8 cellular contexts compared by ENCODE assay signal in genomic region chr17:42552736-42553135, GRCh38. TPM values are rescaled to one million over a fixed set of nuclear protein-coding genes. Genes with fewer than 3 reads are reported as not detected.
A peak's percentile ranks its signal among the peaks of the same experiment; 100 is the strongest.
DNase-seq lines count a peak whose midpoint lies in the region; ATAC-seq and TF ChIP-seq lines count a peak whose summit lies in the region.
"Not testable (repeated sequence)": the region's sequence is repeated elsewhere in the genome, so short reads cannot be mapped to it uniquely, and the experiment has no call there.

TSS of gene HSD17B1 (plus strand) at chr17:42552923. CDS start at chr17:42552934, 11 bp downstream.

- not testable (repeated sequence) for H4K20me1 ChIP-seq in neural cell (ENCODE audit: insufficient read depth)

- peak within 1 kb of the TSS; percentile 94 for H3K4me3 Mint-ChIP-seq in T-helper 1 cell treated with Interleukin-12 subunit alpha and Interleukin-12 subunit beta and Interleukin-4 antibody, amounts not matched to agents 30 μg/mL and 1 μg/mL, for 36 hours
- peak within 1 kb of the TSS; percentile 86 for H3K4me3 Mint-ChIP-seq in activated naive CD8-positive, alpha-beta T cell treated with anti-CD3 and anti-CD28 coated beads, Interleukin-2, amount 50 U/mL, for 24 hours
- H3K4me3 Mint-ChIP-seq in endothelial cell (ENCODE audit: unreplicated experiment) (peak within 1 kb of the TSS; percentile 92), immature natural killer cell (peak within 1 kb of the TSS; percentile 85 to 90 (median 88))
- peak within 1 kb of the TSS; percentile 91 to 97 for H3K4me3 Mint-ChIP-seq in stimulated activated naive CD8-positive, alpha-beta T cell treated with anti-CD3 and anti-CD28 coated beads, Interleukin-15, amount 100 ng/mL, for 72 hours

- not testable (repeated sequence) for H3K79me2 ChIP-seq in neural cell (replicated peaks; ENCODE audit: insufficient read depth, low read length)

- H3K36me3 ChIP-seq in BE2C; neural cell (ENCODE audit: insufficient read depth, low read length): not testable (repeated sequence)

- TF ChIP-seq EP300 in neural cell (conservative IDR thresholded peaks at IDR 0.05; ENCODE audit: poor library complexity, severe bottlenecking): not testable (repeated sequence)

- peaks cover 21% of the 10 kb centered on the region for H3K4me1 Mint-ChIP-seq in T-helper 1 cell treated with Interleukin-12 subunit alpha and Interleukin-12 subunit beta and Interleukin-4 antibody, amounts not matched to agents 30 μg/mL and 1 μg/mL, for 36 hours (ENCODE audit: low read depth)
- peaks cover 30% of the 10 kb centered on the region for H3K4me1 Mint-ChIP-seq in activated naive CD8-positive, alpha-beta T cell treated with anti-CD3 and anti-CD28 coated beads, Interleukin-2, amount 50 U/mL, for 24 hours
- H3K4me1 Mint-ChIP-seq in endothelial cell (ENCODE audit: unreplicated experiment) (peaks cover 17% of the 10 kb centered on the region), immature natural killer cell (peaks cover 23 to 28% of the 10 kb centered on the region in 2 donors)
- H3K4me1 Mint-ChIP-seq in stimulated activated naive CD8-positive, alpha-beta T cell treated with anti-CD3 and anti-CD28 coated beads, Interleukin-15, amount 100 ng/mL, for 72 hours: peaks cover 51% of the 10 kb centered on the region

- not testable (repeated sequence) for TF ChIP-seq CTCF in BE2C (IDR thresholded peaks at IDR 0.05; ENCODE audit: low read depth, low read length); HFF-Myc (IDR thresholded peaks at IDR 0.05; ENCODE audit: low read depth, low read length, missing control alignments); endothelial cell (IDR thresholded peaks at IDR 0.05; ENCODE audit: unreplicated experiment); neural cell (IDR thresholded peaks at IDR 0.05; ENCODE audit: poor library complexity, severe bottlenecking)

- H3K27ac ChIP-seq in neural cell (ENCODE audit: low read length): not testable (repeated sequence)

- H2AFZ ChIP-seq in neural cell (ENCODE audit: low read depth, low read length): not testable (repeated sequence)

- not testable (repeated sequence) for H3K4me2 ChIP-seq in neural cell (ENCODE audit: low read length)

- H3K27ac Mint-ChIP-seq in T-helper 1 cell treated with Interleukin-12 subunit alpha and Interleukin-12 subunit beta and Interleukin-4 antibody, amounts not matched to agents 30 μg/mL and 1 μg/mL, for 36 hours: peak within 1 kb of the TSS; percentile 92
- H3K27ac Mint-ChIP-seq in activated naive CD8-positive, alpha-beta T cell treated with anti-CD3 and anti-CD28 coated beads, Interleukin-2, amount 50 U/mL, for 24 hours: peak within 1 kb of the TSS; percentile 86
- not testable (repeated sequence) for H3K27ac Mint-ChIP-seq in endothelial cell (ENCODE audit: unreplicated experiment)
- H3K27ac Mint-ChIP-seq in immature natural killer cell: peak within 1 kb of the TSS; percentile 55 to 93 (median 91)
- H3K27ac Mint-ChIP-seq in stimulated activated naive CD8-positive, alpha-beta T cell treated with anti-CD3 and anti-CD28 coated beads, Interleukin-15, amount 100 ng/mL, for 72 hours: peak within 1 kb of the TSS; percentile 84 to 88

- H3K27me3 ChIP-seq in BE2C; neural cell (ENCODE audit: insufficient read depth, low read depth, low read length): not testable (repeated sequence)

- not testable (repeated sequence) for H3K9ac ChIP-seq in neural cell (ENCODE audit: low read length)

- H3K27me3 Mint-ChIP-seq in T-helper 1 cell treated with Interleukin-12 subunit alpha and Interleukin-12 subunit beta and Interleukin-4 antibody, amounts not matched to agents 30 μg/mL and 1 μg/mL, for 36 hours (ENCODE audit: low read depth); activated naive CD8-positive, alpha-beta T cell treated with anti-CD3 and anti-CD28 coated beads, Interleukin-2, amount 50 U/mL, for 24 hours; endothelial cell (ENCODE audit: unreplicated experiment); immature natural killer cell (ENCODE audit: low read depth in 3 of 3); stimulated activated naive CD8-positive, alpha-beta T cell treated with anti-CD3 and anti-CD28 coated beads, Interleukin-15, amount 100 ng/mL, for 72 hours: not testable (repeated sequence)

- H3K4me1 ChIP-seq in BE2C: not testable (repeated sequence)

- TF ChIP-seq RAD21 in neural cell (conservative IDR thresholded peaks at IDR 0.05): not testable (repeated sequence)

- DNase-seq in BE2C; HFF-Myc (ENCODE audit: extremely low read depth, low read depth); activated naive CD8-positive, alpha-beta T cell treated with anti-CD3 and anti-CD28 coated beads, Interleukin-2, amount 50 U/mL, for 24 hours; endothelial cell (ENCODE audit: low spot score); immature natural killer cell; stimulated activated naive CD8-positive, alpha-beta T cell treated with anti-CD3 and anti-CD28 coated beads, Interleukin-15, amount 100 ng/mL, for 72 hours: not testable (repeated sequence)

- H3K4me3 ChIP-seq in BE2C (ENCODE audit: low read depth, low read length) (peak within 1 kb of the TSS; percentile 91), HFF-Myc (replicated peaks; ENCODE audit: low read depth, low read length) (peak within 1 kb of the TSS; percentile 72), neural cell (ENCODE audit: low read length) (peak within 1 kb of the TSS; percentile 85)

- H3K9me2 ChIP-seq in neural cell (ENCODE audit: insufficient read depth, low read length): not testable (repeated sequence)

- not testable (repeated sequence) for H3F3A ChIP-seq in neural cell (ENCODE audit: insufficient read depth, low read length, poor library complexity, severe bottlenecking)

- H3K9me3 ChIP-seq in BE2C; neural cell (ENCODE audit: low read length): not testable (repeated sequence)

- ATAC-seq in activated naive CD8-positive, alpha-beta T cell treated with anti-CD3 and anti-CD28 coated beads, Interleukin-2, amount 50 U/mL, for 24 hours; stimulated activated naive CD8-positive, alpha-beta T cell treated with anti-CD3 and anti-CD28 coated beads, Interleukin-15, amount 100 ng/mL, for 72 hours: not testable (repeated sequence)

- not testable (repeated sequence) for H3K36me3 Mint-ChIP-seq in T-helper 1 cell treated with Interleukin-12 subunit alpha and Interleukin-12 subunit beta and Interleukin-4 antibody, amounts not matched to agents 30 μg/mL and 1 μg/mL, for 36 hours (ENCODE audit: low read depth); activated naive CD8-positive, alpha-beta T cell treated with anti-CD3 and anti-CD28 coated beads, Interleukin-2, amount 50 U/mL, for 24 hours (ENCODE audit: low read depth); endothelial cell (ENCODE audit: low read depth, unreplicated experiment); immature natural killer cell

- H3K9me3 Mint-ChIP-seq in T-helper 1 cell treated with Interleukin-12 subunit alpha and Interleukin-12 subunit beta and Interleukin-4 antibody, amounts not matched to agents 30 μg/mL and 1 μg/mL, for 36 hours; activated naive CD8-positive, alpha-beta T cell treated with anti-CD3 and anti-CD28 coated beads, Interleukin-2, amount 50 U/mL, for 24 hours; endothelial cell (ENCODE audit: unreplicated experiment); immature natural killer cell; stimulated activated naive CD8-positive, alpha-beta T cell treated with anti-CD3 and anti-CD28 coated beads, Interleukin-15, amount 100 ng/mL, for 72 hours: not testable (repeated sequence)

RNA-seq across cellular contexts. Expression of gene HSD17B1, which starts in this region (rescaled TPM):
- polyA plus RNA-seq in BE2C (2012; ENCODE audit: insufficient read depth, insufficient read length, low read depth): 30.7 TPM
- 0.64 TPM for total RNA-seq in endothelial cell (ENCODE audit: unreplicated experiment)
- polyA plus RNA-seq in immature natural killer cell: 1 to 10 TPM in 1 of 3 donors, under 1 TPM in 1, not detected in 1; 0.99 to 1.9 TPM
- polyA plus RNA-seq in neural cell: 1.0 and 2.1 TPM in 2 replicates
- 1.4 and 1.7 TPM in 2 replicates for polyA minus RNA-seq in neural cell
